Comparison of ENCODE assay signal across 18 cellular contexts in the genomic region with DNA sequence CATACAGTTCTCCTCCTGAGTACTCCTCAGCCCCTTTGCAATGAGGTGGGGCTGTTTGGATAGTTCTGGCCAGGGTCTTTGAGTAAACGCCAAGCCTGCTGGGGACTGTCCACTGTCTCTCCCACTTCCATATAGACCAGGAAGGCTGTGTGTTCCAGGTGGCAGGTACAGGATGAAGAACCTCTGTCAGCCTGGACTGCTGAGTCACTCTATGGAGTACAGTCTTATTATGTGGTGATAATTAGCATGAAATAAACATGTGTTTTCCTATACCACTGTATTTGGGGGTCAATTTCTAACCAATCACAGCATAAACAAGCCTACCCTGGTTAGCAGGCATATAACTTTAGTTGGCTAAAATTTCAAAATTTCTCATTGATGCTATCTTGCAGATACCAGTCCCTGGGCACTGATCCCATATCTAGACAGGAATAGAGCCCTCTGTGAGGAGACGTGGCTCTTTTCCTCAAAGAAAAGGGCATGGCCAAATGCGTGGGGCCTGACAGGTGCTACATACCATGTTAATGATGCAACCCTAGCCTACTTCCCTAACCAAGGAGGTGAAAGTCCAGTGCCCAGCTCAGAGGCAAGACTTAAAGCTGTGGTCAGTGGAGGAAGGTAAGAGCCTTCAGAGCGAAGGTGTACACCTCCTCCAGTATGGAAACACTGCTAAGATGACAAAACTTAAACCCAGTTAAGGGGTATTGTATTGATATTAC. TPM values are rescaled to one million over a fixed set of nuclear protein-coding genes. Genes with fewer than 3 reads are reported as not detected.
DNase-seq lines count a peak whose midpoint lies in the region; ATAC-seq and TF ChIP-seq lines count a peak whose summit lies in the region.
"Had no signal": no experiment of that assay in that cellular context is flagged by ENCODE, and none has a peak within 500 bp of the region (broad histone marks: within the 10 kb centered on the region; RNA-seq: fewer than 3 reads in every experiment).

No MANE protein-coding gene starts in this region.

- WGBS in IMR-90 (ENCODE audit: extremely low coverage in 2 of 2, insufficient read length in 1 of 2), 2 experiments: no CpG with 5 or more reads among the region's 4 CpGs

- peaks cover 4% of the 10 kb centered on the region for H3K9me3 ChIP-seq in IMR-90 (ENCODE audit: control insufficient read depth, insufficient read depth, low read length)
- H3K9me3 ChIP-seq: Caco-2, Peyer's patch had no signal

- H4K8ac ChIP-seq in IMR-90 (ENCODE audit: low read depth in 2 of 2, low read length in 2 of 2): no peak overlapping the region

- H3K4me3 Mint-ChIP-seq in activated CD4-positive, alpha-beta T cell treated with anti-CD3 and anti-CD28 coated beads for 36 hours: no peak overlapping the region
- H3K4me3 Mint-ChIP-seq in mesothelial cell of epicardium: no peak overlapping the region
- H3K4me3 Mint-ChIP-seq: B cell had no signal

- H2BK120ac ChIP-seq in IMR-90 (ENCODE audit: low read depth, low read length): no peak overlapping the region

- H3K56ac ChIP-seq in IMR-90 (ENCODE audit: extremely low read depth, insufficient read depth, low read length): no peak overlapping the region

- no peak overlapping the region for H2AK5ac ChIP-seq in IMR-90 (ENCODE audit: low read depth, low read length)

- peaks cover 9% of the 10 kb centered on the region for H3K36me3 Mint-ChIP-seq in activated CD4-positive, alpha-beta T cell treated with anti-CD3 and anti-CD28 coated beads for 36 hours (ENCODE audit: low read depth)
- peaks cover 10% of the 10 kb centered on the region for H3K36me3 Mint-ChIP-seq in mesothelial cell of epicardium

- no peak for TF ChIP-seq POLR2A in IMR-90 (IDR thresholded peaks at IDR 0.05; ENCODE audit: low read depth, low read length)

- peaks cover under 1% of the 10 kb centered on the region for H3K9me3 Mint-ChIP-seq in activated CD4-positive, alpha-beta T cell treated with anti-CD3 and anti-CD28 coated beads for 36 hours (ENCODE audit: low read depth)
- peaks cover 23% of the 10 kb centered on the region for H3K9me3 Mint-ChIP-seq in mesothelial cell of epicardium

- DNase-seq in activated CD4-positive, alpha-beta T cell treated with anti-CD3 and anti-CD28 coated beads for 36 hours: no peak
- no peak for DNase-seq in activated CD4-positive, alpha-beta T cell treated with anti-CD3 and anti-CD28 coated beads for 1 hour
- DNase-seq in IMR-90: no peak
- peak; percentile 40 for DNase-seq in mucosa of gallbladder (ENCODE audit: low spot score)
- no peak for DNase-seq in COR-L47 (lab: John Stamatoyannopoulos, UW)
- no peak for DNase-seq in stimulated activated CD4-positive, alpha-beta T cell treated with anti-CD3 and anti-CD28 coated beads, Interleukin-15, amount 100 ng/mL, for 24 hours
- no peak for DNase-seq in mesothelial cell of epicardium (ENCODE audit: low spot score in 2 of 2, unreplicated experiment in 2 of 2)
- DNase-seq: Caco-2; DMS153; NCI-H1092 treated with DMSO at 0.1 percent for 48 hours; NCI-H2081; NK-92 treated with Interleukin-12 subunit alpha and Interleukin-12 subunit beta, amount 100 ng/mL, for 24 hours; Peyer's patch; SHP77; SK-N-SH had no signal

- no peaks in the 10 kb centered on the region for H3K4me1 ChIP-seq in IMR-90 (ENCODE audit: control insufficient read depth, insufficient read depth, low read length)
- H3K4me1 ChIP-seq: Caco-2, Peyer's patch had no signal

- H4K91ac ChIP-seq in IMR-90 (ENCODE audit: insufficient read depth, low read depth, low read length): no peak overlapping the region

- H3K9ac ChIP-seq in IMR-90 (ENCODE audit: low read depth, low read length): no peak overlapping the region
- H3K9ac ChIP-seq: SK-N-SH had no signal

- H4K5ac ChIP-seq in IMR-90 (ENCODE audit: low read depth, low read length): no peak overlapping the region

- intact Hi-C loops in activated CD4-positive, alpha-beta T cell treated with anti-CD3 and anti-CD28 coated beads for 36 hours (cut with DNase I, micrococcal nuclease): no loop called here
- intact Hi-C loops in IMR-90 (cut with micrococcal nuclease): no loop called here

- CTCF ChIA-PET in activated CD4-positive, alpha-beta T cell treated with anti-CD3 and anti-CD28 coated beads for 36 hours (lab: Charles Lee): no interaction called here
- CTCF ChIA-PET in IMR-90 (lab: Yijun Ruan, JAX): interaction anchor here (0.7 kb wide), 1 partner anchor 10 kb away, joined by 3 read pairs; no protein-coding TSS in a partner anchor

- H3K14ac ChIP-seq in IMR-90 (replicated peaks; ENCODE audit: low read depth, low read length): no peak overlapping the region

- no peak overlapping the region for H2AFZ ChIP-seq in IMR-90 (replicated peaks; ENCODE audit: low read length, poor library complexity)

- POLR2A ChIA-PET in activated CD4-positive, alpha-beta T cell treated with anti-CD3 and anti-CD28 coated beads for 36 hours (lab: Charles Lee): no interaction called here
- POLR2A ChIA-PET in IMR-90 (lab: Charles Lee; ENCODE audit: unreplicated experiment): no interaction called here

- H2BK15ac ChIP-seq in IMR-90 (ENCODE audit: low read depth, low read length): no peak overlapping the region

- H3K27ac ChIP-seq in IMR-90 (ENCODE audit: insufficient read depth, low read length): no peak overlapping the region
- H3K27ac ChIP-seq: Peyer's patch had no signal

- in situ Hi-C loops in IMR-90 (cut with MboI; ENCODE audit: low sequenced_read_pairs): no loop called here

- no peak for TF ChIP-seq CTCF in IMR-90 (conservative IDR thresholded peaks at IDR 0.05; ENCODE audit: low read depth, low read length)
- no peak for TF ChIP-seq CTCF in mesothelial cell of epicardium (IDR thresholded peaks at IDR 0.05; ENCODE audit: unreplicated experiment)

- no peak overlapping the region for H3K4me3 ChIP-seq in IMR-90 (ENCODE audit: insufficient read depth, low read depth, low read length)
- H3K4me3 ChIP-seq: Peyer's patch had no signal

- H2BK5ac ChIP-seq in IMR-90 (ENCODE audit: low read depth, low read length, poor library complexity, severe bottlenecking): no peak overlapping the region

- peak; percentile 24 for ATAC-seq in activated CD4-positive, alpha-beta T cell treated with anti-CD3 and anti-CD28 coated beads for 36 hours
- ATAC-seq in IMR-90 (ENCODE audit: low read depth): no peak
- ATAC-seq in esophagus mucosa: peak; percentile 53

- H4K20me1 ChIP-seq in IMR-90 (ENCODE audit: insufficient read depth, low read length): no peaks in the 10 kb centered on the region

- BruUV-seq in IMR-90 (replicated peaks; lab: Mats Ljungman, UMichigan): no TSS peak

- no peak overlapping the region for H2BK20ac ChIP-seq in IMR-90 (ENCODE audit: low read depth, low read length)

- H3K27me3 ChIP-seq in IMR-90 (ENCODE audit: control insufficient read depth, insufficient read depth, low read length): no peaks in the 10 kb centered on the region
- H3K27me3 ChIP-seq: Peyer's patch had no signal

- H3K79me1 ChIP-seq in IMR-90 (ENCODE audit: low read depth in 1 of 2, low read length in 2 of 2): no peaks in the 10 kb centered on the region

- dilution Hi-C loops in IMR-90 (cut with HindIII; ENCODE audit: low sequenced_read_pairs, unreplicated experiment): no loop called here

- H3K4ac ChIP-seq in IMR-90 (ENCODE audit: low read depth, low read length): no peak overlapping the region

- no peak for TF ChIP-seq RAD21 in IMR-90 (IDR thresholded peaks at IDR 0.05; ENCODE audit: low read length)

- no peak overlapping the region for H2AK9ac ChIP-seq in IMR-90 (replicated peaks; ENCODE audit: low read depth, low read length, poor library complexity)

- peaks cover 16% of the 10 kb centered on the region for H3K4me1 Mint-ChIP-seq in activated CD4-positive, alpha-beta T cell treated with anti-CD3 and anti-CD28 coated beads for 36 hours
- no peaks in the 10 kb centered on the region for H3K4me1 Mint-ChIP-seq in mesothelial cell of epicardium
- H3K4me1 Mint-ChIP-seq: B cell had no signal

- H3K36me3 ChIP-seq in IMR-90 (ENCODE audit: control insufficient read depth, insufficient read depth, low read length): peaks cover 1% of the 10 kb centered on the region; the same call in 1 of the 2 replicates
- H3K36me3 ChIP-seq: Peyer's patch had no signal

- no peak overlapping the region for H3K23ac ChIP-seq in IMR-90 (ENCODE audit: low read depth, low read length)

- no peaks in the 10 kb centered on the region for H3K27me3 Mint-ChIP-seq in activated CD4-positive, alpha-beta T cell treated with anti-CD3 and anti-CD28 coated beads for 36 hours
- no peaks in the 10 kb centered on the region for H3K27me3 Mint-ChIP-seq in mesothelial cell of epicardium (ENCODE audit: low read depth)
- H3K27me3 Mint-ChIP-seq: B cell had no signal

- no peak overlapping the region for H3K4me2 ChIP-seq in IMR-90 (ENCODE audit: low read depth, low read length)
- H3K4me2 ChIP-seq: SK-N-SH had no signal

- no peak overlapping the region for H3K27ac Mint-ChIP-seq in activated CD4-positive, alpha-beta T cell treated with anti-CD3 and anti-CD28 coated beads for 36 hours
- no peak overlapping the region for H3K27ac Mint-ChIP-seq in mesothelial cell of epicardium
- H3K27ac Mint-ChIP-seq: B cell had no signal

- no peaks in the 10 kb centered on the region for H3K9me1 ChIP-seq in IMR-90 (ENCODE audit: insufficient read depth, low read length)

- no peak overlapping the region for H3K18ac ChIP-seq in IMR-90 (ENCODE audit: low read depth, low read length)

TF ChIP-seq in IMR-90, 13 proteins besides CTCF, POLR2A, EP300 and RAD21:
- TF ChIP-seq CEBPB (IDR thresholded peaks at IDR 0.05; ENCODE audit: low read depth, low read length) (0 out of 2 replicates have a peak, but pooled peaks have one; percentile 7), NFE2L2 (IDR thresholded peaks at IDR 0.05; ENCODE audit: low read depth, low read length) (no peak), BHLHE40 (IDR thresholded peaks at IDR 0.05; ENCODE audit: low read depth, low read length) (no peak), USF2 (IDR thresholded peaks at IDR 0.05; ENCODE audit: low read depth, low read length) (no peak)

RNA-seq across cellular contexts. Expression of gene ALDH8A1, which starts 4.5 kb away (rescaled TPM):
- total RNA-seq in activated CD4-positive, alpha-beta T cell treated with anti-CD3 and anti-CD28 coated beads for 36 hours: 1 to 10 TPM in 1 of 2 experiments, under 1 TPM in 1; 0.67 to 1.7 TPM
- under 0.01 TPM in 2 replicates for total RNA-seq in IMR-90 (2012; rRNA removed)
- polyA plus RNA-seq in IMR-90 (2012; rRNA removed): 0.15 and 0.19 TPM in 2 replicates
- 0.02 and 0.04 TPM in 2 replicates for polyA plus RNA-seq in IMR-90 (2012; cell fraction: cytosol; rRNA removed)
- 0.74 and 2.3 TPM in 2 replicates for polyA plus RNA-seq in IMR-90 (2012; cell fraction: nucleus; rRNA removed; ENCODE audit: low replicate concordance)
- 0.16 TPM for total RNA-seq in esophagus mucosa
- total RNA-seq in mucosa of gallbladder: 1.0 TPM
- 0.60 to 1.3 TPM (median 1.1 TPM) in 3 replicates for total RNA-seq in mesothelial cell of epicardium
- total RNA-seq: NCI-H460 had no signal
